ENCODE assay signal across 8 cellular contexts in the genomic region with DNA sequence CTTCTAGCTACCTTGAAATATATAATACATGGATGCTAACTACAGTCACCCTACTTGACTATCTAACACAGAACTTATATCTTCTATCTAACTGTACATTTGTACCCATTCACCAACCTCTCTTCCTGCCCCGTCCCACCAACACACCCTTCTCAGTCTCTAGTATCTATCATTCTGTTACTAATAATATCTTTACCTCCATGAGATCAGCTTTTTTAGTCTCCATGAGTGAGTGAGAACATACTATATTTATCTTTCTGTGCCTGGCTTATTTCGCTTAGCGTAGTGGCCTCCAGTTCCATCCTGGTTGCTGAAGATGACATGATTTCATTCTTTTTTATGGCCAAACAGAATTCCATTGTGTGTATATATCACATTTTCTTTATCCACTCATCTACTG.
"Had no signal": no experiment of that assay in that cellular context is flagged by ENCODE, and none has a peak within 500 bp of the region (broad histone marks: within the 10 kb centered on the region; RNA-seq: fewer than 3 reads in every experiment).

No MANE protein-coding gene starts in this region.

- ATAC-seq: GM23338, HCT116 had no signal

- DNase-seq: GM23248, GOT3, H7, H9, HCEC 1CT, HFFc6 had no signal
